1 cellular context compared by ENCODE assay signal in the genomic region with DNA sequence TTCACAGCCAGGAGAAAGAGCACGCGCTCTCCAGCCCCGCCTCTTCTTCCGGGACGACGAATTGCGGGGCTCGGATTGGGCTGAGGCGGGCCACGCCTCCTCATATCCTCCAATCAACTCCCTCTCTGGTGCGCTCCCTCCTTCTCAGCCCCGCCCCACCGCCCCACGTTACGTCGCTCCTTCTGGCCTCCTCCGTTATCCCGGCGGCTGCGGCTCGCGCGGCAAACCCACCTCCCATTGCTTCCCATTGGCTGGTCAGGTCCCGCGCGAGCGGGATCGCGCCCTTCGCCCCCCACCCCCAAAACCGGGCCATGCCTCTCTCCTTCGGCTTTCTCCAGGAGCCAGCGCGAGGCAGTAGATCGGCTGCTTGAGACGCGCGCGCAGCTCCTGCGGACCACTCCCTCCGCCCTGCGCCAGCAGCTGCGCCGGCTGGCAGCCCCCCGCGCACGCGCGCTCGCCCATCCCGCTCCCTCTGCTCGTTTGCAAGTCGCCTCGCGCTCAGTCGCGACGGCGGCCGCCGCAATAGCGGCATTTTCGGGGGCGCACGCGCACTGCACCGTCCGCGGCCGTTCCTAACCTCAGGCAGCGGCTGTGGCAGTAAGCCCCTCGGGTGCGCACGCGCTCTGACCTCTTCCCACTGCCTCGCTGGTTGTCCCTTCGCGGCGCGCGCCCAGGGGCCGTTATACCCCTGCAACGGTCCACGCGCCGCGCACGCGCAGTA.
TF ChIP-seq lines count a peak whose summit lies in the region.

No MANE protein-coding gene starts in this region.

TF ChIP-seq in HEK293, 187 proteins besides CTCF, POLR2A, EP300 and RAD21 (continued from another document and continues in another):
- TF ChIP-seq KLF9 (tag by site-specific recombination; IDR thresholded peaks at IDR 0.05; ENCODE audit: low read depth) = peak; percentile 85
- TF ChIP-seq ZNF558 (tag by site-specific recombination; IDR thresholded peaks at IDR 0.05) = no peak
- no peak for TF ChIP-seq ZNF837 (tag by site-specific recombination; IDR thresholded peaks at IDR 0.05)
- no peak for TF ChIP-seq ZNF529 (tag by site-specific recombination; IDR thresholded peaks at IDR 0.05; ENCODE audit: insufficient replicate concordance)
- TF ChIP-seq ZNF664 (tag by site-specific recombination; IDR thresholded peaks at IDR 0.05) = no peak
- peak; percentile 38; the same call in 1 of the 2 replicates for TF ChIP-seq ZNF76 (tag by site-specific recombination; IDR thresholded peaks at IDR 0.05; ENCODE audit: borderline replicate concordance, low read depth)
- no peak for TF ChIP-seq ZNF155 (tag by site-specific recombination; IDR thresholded peaks at IDR 0.05)
- TF ChIP-seq ZNF239 (tag by site-specific recombination; IDR thresholded peaks at IDR 0.05) = peak; percentile 83; the same call in 1 of the 2 replicates
- TF ChIP-seq, protein P1, sequence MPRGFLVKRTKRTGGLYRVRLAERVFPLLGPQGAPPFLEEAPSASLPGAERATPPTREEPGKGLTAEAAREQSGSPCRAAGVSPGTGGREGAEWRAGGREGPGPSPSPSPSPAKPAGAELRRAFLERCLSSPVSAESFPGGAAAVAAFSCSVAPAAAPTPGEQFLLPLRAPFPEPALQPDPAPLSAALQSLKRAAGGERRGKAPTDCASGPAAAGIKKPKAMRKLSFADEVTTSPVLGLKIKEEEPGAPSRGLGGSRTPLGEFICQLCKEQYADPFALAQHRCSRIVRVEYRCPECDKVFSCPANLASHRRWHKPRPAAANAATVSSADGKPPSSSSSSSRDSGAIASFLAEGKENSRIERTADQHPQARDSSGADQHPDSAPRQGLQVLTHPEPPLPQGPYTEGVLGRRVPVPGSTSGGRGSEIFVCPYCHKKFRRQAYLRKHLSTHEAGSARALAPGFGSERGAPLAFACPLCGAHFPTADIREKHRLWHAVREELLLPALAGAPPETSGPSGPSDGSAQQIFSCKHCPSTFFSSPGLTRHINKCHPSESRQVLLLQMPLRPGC (tag by site-specific recombination; IDR thresholded peaks at IDR 0.05) = 0 out of 2 replicates have a peak, but pooled peaks have one; percentile 18
- peak; percentile 60; the same call in 1 of the 2 replicates for TF ChIP-seq ZNF341 (tag by site-specific recombination; IDR thresholded peaks at IDR 0.05; ENCODE audit: low read depth)
- no peak for TF ChIP-seq ZNF354C (tag by site-specific recombination; IDR thresholded peaks at IDR 0.05; ENCODE audit: borderline replicate concordance, low read depth)
- TF ChIP-seq SP2 (tag by site-specific recombination; IDR thresholded peaks at IDR 0.05) = peak; percentile 98
- peak; percentile 92 for TF ChIP-seq ZEB2 (tag by site-specific recombination; IDR thresholded peaks at IDR 0.05)
- TF ChIP-seq ZBTB8A (tag by site-specific recombination; IDR thresholded peaks at IDR 0.05) = peak; percentile 68
- TF ChIP-seq, protein P2, sequence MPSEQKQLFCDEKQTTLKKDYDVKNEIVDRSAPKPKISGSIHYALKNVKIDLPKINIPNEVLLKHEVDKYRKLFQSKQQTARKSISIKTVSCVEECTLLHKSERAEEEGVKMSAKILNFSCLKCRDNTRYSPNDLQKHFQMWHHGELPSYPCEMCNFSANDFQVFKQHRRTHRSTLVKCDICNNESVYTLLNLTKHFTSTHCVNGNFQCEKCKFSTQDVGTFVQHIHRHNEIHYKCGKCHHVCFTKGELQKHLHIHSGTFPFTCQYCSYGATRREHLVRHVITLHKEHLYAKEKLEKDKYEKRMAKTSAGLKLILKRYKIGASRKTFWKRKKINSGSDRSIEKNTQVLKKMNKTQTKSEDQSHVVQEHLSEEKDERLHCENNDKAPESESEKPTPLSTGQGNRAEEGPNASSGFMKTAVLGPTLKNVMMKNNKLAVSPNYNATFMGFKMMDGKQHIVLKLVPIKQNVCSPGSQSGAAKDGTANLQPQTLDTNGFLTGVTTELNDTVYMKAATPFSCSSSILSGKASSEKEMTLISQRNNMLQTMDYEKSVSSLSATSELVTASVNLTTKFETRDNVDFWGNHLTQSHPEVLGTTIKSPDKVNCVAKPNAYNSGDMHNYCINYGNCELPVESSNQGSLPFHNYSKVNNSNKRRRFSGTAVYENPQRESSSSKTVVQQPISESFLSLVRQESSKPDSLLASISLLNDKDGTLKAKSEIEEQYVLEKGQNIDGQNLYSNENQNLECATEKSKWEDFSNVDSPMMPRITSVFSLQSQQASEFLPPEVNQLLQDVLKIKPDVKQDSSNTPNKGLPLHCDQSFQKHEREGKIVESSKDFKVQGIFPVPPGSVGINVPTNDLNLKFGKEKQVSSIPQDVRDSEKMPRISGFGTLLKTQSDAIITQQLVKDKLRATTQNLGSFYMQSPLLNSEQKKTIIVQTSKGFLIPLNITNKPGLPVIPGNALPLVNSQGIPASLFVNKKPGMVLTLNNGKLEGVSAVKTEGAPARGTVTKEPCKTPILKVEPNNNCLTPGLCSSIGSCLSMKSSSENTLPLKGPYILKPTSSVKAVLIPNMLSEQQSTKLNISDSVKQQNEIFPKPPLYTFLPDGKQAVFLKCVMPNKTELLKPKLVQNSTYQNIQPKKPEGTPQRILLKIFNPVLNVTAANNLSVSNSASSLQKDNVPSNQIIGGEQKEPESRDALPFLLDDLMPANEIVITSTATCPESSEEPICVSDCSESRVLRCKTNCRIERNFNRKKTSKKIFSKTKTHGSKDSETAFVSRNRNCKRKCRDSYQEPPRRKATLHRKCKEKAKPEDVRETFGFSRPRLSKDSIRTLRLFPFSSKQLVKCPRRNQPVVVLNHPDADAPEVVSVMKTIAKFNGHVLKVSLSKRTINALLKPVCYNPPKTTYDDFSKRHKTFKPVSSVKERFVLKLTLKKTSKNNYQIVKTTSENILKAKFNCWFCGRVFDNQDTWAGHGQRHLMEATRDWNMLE (tag by site-specific recombination; conservative IDR thresholded peaks at IDR 0.05; ENCODE audit: low read depth) = no peak
- 0 out of 2 replicates have a peak, but pooled peaks have one; percentile 28 for TF ChIP-seq ZFP37 (tag by site-specific recombination; IDR thresholded peaks at IDR 0.05)
- TF ChIP-seq ZNF600 (tag by site-specific recombination; IDR thresholded peaks at IDR 0.05) = no peak
- peak; percentile 81; the same call in 1 of the 2 replicates for TF ChIP-seq GLI4 (tag by site-specific recombination; IDR thresholded peaks at IDR 0.05)
- no peak for TF ChIP-seq ZNF670 (tag by site-specific recombination; IDR thresholded peaks at IDR 0.05; ENCODE audit: low read depth)
- TF ChIP-seq ZBTB17 (tag by site-specific recombination; IDR thresholded peaks at IDR 0.05) = peak; percentile 90
- TF ChIP-seq ZNF501 (tag by site-specific recombination; IDR thresholded peaks at IDR 0.05) = peak; percentile 64; the same call in 1 of the 2 replicates
- TF ChIP-seq, protein P3, sequence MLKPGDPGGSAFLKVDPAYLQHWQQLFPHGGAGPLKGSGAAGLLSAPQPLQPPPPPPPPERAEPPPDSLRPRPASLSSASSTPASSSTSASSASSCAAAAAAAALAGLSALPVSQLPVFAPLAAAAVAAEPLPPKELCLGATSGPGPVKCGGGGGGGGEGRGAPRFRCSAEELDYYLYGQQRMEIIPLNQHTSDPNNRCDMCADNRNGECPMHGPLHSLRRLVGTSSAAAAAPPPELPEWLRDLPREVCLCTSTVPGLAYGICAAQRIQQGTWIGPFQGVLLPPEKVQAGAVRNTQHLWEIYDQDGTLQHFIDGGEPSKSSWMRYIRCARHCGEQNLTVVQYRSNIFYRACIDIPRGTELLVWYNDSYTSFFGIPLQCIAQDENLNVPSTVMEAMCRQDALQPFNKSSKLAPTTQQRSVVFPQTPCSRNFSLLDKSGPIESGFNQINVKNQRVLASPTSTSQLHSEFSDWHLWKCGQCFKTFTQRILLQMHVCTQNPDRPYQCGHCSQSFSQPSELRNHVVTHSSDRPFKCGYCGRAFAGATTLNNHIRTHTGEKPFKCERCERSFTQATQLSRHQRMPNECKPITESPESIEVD (tag by site-specific recombination; IDR thresholded peaks at IDR 0.05) = no peak
- TF ChIP-seq, protein P4, sequence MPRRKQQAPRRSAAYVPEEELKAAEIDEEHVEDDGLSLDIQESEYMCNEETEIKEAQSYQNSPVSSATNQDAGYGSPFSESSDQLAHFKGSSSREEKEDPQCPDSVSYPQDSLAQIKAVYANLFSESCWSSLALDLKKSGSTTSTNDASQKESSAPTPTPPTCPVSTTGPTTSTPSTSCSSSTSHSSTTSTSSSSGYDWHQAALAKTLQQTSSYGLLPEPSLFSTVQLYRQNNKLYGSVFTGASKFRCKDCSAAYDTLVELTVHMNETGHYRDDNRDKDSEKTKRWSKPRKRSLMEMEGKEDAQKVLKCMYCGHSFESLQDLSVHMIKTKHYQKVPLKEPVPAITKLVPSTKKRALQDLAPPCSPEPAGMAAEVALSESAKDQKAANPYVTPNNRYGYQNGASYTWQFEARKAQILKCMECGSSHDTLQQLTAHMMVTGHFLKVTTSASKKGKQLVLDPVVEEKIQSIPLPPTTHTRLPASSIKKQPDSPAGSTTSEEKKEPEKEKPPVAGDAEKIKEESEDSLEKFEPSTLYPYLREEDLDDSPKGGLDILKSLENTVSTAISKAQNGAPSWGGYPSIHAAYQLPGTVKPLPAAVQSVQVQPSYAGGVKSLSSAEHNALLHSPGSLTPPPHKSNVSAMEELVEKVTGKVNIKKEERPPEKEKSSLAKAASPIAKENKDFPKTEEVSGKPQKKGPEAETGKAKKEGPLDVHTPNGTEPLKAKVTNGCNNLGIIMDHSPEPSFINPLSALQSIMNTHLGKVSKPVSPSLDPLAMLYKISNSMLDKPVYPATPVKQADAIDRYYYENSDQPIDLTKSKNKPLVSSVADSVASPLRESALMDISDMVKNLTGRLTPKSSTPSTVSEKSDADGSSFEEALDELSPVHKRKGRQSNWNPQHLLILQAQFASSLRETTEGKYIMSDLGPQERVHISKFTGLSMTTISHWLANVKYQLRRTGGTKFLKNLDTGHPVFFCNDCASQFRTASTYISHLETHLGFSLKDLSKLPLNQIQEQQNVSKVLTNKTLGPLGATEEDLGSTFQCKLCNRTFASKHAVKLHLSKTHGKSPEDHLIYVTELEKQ (tag by site-specific recombination; IDR thresholded peaks at IDR 0.05; ENCODE audit: borderline replicate concordance) = peak; percentile 13; the same call in 1 of the 2 replicates
- TF ChIP-seq ZNF211 (tag by site-specific recombination; IDR thresholded peaks at IDR 0.05; ENCODE audit: low read depth) = no peak
- TF ChIP-seq ZFP69B (tag by site-specific recombination; IDR thresholded peaks at IDR 0.05) = no peak
- peak; percentile 73 for TF ChIP-seq GLIS2 (tag by site-specific recombination; IDR thresholded peaks at IDR 0.05)
- TF ChIP-seq TRIM28 (IDR thresholded peaks at IDR 0.05; ENCODE audit: borderline replicate concordance, low read length) = no peak
- TF ChIP-seq, protein P5, sequence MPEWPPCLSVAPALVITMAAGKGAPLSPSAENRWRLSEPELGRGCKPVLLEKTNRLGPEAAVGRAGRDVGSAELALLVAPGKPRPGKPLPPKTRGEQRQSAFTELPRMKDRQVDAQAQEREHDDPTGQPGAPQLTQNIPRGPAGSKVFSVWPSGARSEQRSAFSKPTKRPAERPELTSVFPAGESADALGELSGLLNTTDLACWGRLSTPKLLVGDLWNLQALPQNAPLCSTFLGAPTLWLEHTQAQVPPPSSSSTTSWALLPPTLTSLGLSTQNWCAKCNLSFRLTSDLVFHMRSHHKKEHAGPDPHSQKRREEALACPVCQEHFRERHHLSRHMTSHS (tag by site-specific recombination; IDR thresholded peaks at IDR 0.05) = no peak
- no peak for TF ChIP-seq ZNF174 (tag by site-specific recombination; IDR thresholded peaks at IDR 0.05)
- TF ChIP-seq, protein P6, sequence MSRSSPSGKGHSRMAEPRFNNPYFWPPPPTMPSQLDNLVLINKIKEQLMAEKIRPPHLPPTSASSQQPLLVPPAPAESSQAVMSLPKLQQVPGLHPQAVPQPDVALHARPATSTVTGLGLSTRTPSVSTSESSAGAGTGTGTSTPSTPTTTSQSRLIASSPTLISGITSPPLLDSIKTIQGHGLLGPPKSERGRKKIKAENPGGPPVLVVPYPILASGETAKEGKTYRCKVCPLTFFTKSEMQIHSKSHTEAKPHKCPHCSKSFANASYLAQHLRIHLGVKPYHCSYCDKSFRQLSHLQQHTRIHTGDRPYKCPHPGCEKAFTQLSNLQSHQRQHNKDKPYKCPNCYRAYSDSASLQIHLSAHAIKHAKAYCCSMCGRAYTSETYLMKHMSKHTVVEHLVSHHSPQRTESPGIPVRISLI (tag by site-specific recombination; IDR thresholded peaks at IDR 0.05) = no peak
- TF ChIP-seq, protein P7, sequence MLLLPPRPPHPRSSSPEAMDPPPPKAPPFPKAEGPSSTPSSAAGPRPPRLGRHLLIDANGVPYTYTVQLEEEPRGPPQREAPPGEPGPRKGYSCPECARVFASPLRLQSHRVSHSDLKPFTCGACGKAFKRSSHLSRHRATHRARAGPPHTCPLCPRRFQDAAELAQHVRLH (tag by site-specific recombination; IDR thresholded peaks at IDR 0.05) = peak; percentile 53; the same call in 1 of the 2 replicates
- TF ChIP-seq, protein P8, sequence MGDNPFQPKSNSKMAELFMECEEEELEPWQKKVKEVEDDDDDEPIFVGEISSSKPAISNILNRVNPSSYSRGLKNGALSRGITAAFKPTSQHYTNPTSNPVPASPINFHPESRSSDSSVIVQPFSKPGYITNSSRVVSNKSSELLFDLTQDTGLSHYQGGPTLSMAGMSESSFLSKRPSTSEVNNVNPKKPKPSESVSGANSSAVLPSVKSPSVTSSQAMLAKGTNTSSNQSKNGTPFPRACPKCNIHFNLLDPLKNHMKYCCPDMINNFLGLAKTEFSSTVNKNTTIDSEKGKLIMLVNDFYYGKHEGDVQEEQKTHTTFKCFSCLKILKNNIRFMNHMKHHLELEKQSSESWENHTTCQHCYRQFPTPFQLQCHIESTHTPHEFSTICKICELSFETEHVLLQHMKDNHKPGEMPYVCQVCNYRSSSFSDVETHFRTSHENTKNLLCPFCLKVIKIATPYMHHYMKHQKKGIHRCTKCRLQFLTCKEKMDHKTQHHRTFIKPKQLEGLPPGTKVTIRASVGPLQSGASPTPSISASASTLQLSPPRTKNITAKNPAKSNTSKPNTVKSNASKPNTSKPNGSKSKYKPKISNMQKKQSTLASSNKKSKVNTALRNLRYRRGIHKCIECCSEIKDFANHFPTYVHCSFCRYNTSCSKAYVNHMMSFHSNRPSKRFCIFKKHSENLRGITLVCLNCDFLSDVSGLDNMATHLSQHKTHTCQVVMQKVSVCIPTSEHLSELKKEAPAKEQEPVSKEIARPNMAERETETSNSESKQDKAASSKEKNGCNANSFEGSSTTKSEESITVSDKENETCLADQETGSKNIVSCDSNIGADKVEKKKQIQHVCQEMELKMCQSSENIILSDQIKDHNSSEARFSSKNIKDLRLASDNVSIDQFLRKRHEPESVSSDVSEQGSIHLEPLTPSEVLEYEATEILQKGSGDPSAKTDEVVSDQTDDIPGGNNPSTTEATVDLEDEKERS (tag by site-specific recombination; IDR thresholded peaks at IDR 0.05) = no peak
- peak; percentile 61; the same call in 1 of the 2 replicates for TF ChIP-seq ZNF121 (tag by site-specific recombination; IDR thresholded peaks at IDR 0.05)
- TF ChIP-seq SP3 (tag by site-specific recombination; IDR thresholded peaks at IDR 0.05) = peak; percentile 97
- TF ChIP-seq ZNF266 (tag by site-specific recombination; IDR thresholded peaks at IDR 0.05; ENCODE audit: low read depth) = no peak
- TF ChIP-seq ZNF571 (tag by site-specific recombination; IDR thresholded peaks at IDR 0.05) = no peak
- no peak; the same call in 1 of the 2 replicates for TF ChIP-seq EGR2 (tag by site-specific recombination; IDR thresholded peaks at IDR 0.05; ENCODE audit: low read depth)
- TF ChIP-seq ZNF624 (tag by site-specific recombination; IDR thresholded peaks at IDR 0.05) = no peak
- TF ChIP-seq MZF1 (tag by site-specific recombination; IDR thresholded peaks at IDR 0.05; ENCODE audit: borderline replicate concordance) = 0 out of 2 replicates have a peak, but pooled peaks have one; percentile 1
- no peak for TF ChIP-seq ZNF514 (tag by site-specific recombination; IDR thresholded peaks at IDR 0.05)
